19 cellular contexts compared by ENCODE assay signal in the genomic region with DNA sequence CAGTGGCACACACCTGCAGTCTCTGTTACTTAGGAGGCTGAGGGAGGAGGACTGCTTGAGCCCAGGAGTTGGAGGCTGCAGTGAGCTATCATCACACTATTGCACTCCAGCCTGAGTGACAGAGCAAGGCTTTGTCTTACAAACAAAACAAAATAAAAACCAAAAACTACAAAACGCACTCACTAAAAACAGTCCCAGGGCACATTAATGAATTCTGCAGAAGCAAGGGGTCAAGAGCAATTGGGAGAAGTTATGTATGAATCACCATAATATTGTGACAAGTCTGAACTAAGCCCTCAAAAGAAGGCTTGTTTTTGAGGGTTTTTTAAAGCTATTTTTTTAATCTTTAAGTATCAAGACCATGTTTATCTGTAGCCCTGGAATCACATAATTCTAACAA.
DNase-seq lines count a peak whose midpoint lies in the region; ATAC-seq and TF ChIP-seq lines count a peak whose summit lies in the region.
"Had no signal": no experiment of that assay in that cellular context is flagged by ENCODE, and none has a peak within 500 bp of the region (broad histone marks: within the 10 kb centered on the region; RNA-seq: fewer than 3 reads in every experiment).

No MANE protein-coding gene starts in this region.

- ATAC-seq in foreskin keratinocyte (peak; percentile 56), GM19324 (IDR thresholded peaks at IDR 0.05; ENCODE audit: low FRiP score, unreplicated experiment) (no peak), GM19467 (IDR thresholded peaks at IDR 0.05; ENCODE audit: unreplicated experiment) (no peak)

- in situ Hi-C loops in mammary epithelial cell (cut with MboI; ENCODE audit: low sequenced_read_pairs in 2 of 2): no loop called here

- no peak overlapping the region for H3K9ac ChIP-seq in mammary epithelial cell (ENCODE audit: insufficient read depth, low read length)

- intact Hi-C loops in MCF 10A (cut with micrococcal nuclease): no loop called here
- intact Hi-C loops in breast epithelium (cut with DNase I; ENCODE audit: low total_unique reads): no loop called here
- intact Hi-C loops in mammary epithelial cell (cut with micrococcal nuclease): no loop called here
- intact Hi-C loops in stomach (cut with DNase I; ENCODE audit: low total_unique reads): no loop called here

- CTCF ChIA-PET in MCF 10A (lab: Yijun Ruan, JAX) (interaction anchor here (0.7 to 1.1 kb wide), 2 partner anchors 23 to 160 kb away, joined by 3 to 5 read pairs; no protein-coding TSS in a partner anchor), mammary epithelial cell (lab: Charles Lee; ENCODE audit: low non-redundant PET) (no interaction called here)

- no TSS peak for BruUV-seq in MCF 10A (replicated peaks; lab: Mats Ljungman, UMichigan)
- no TSS peak for BruUV-seq in mammary epithelial cell (replicated peaks; lab: Mats Ljungman, UMichigan)

- TF ChIP-seq CTCF in MCF 10A (IDR thresholded peaks at IDR 0.05; ENCODE audit: unreplicated experiment) (no peak), breast epithelium (IDR thresholded peaks at IDR 0.05) (no peak), mammary epithelial cell (conservative IDR thresholded peaks at IDR 0.05 in 1 of 2, IDR thresholded peaks at IDR 0.05 in 1 of 2; ENCODE audit: extremely low read depth in 1 of 2, insufficient read depth in 1 of 2, low read depth in 1 of 2, low read length in 2 of 2) (no peak), foreskin keratinocyte (conservative IDR thresholded peaks at IDR 0.05) (no peak), stomach (IDR thresholded peaks at IDR 0.05) (no peak)

- H3K9me3 ChIP-seq in breast epithelium: no peaks in the 10 kb centered on the region
- H3K9me3 ChIP-seq in mammary epithelial cell (replicated peaks; ENCODE audit: insufficient read depth, low read length): no peaks in the 10 kb centered on the region
- no peaks in the 10 kb centered on the region for H3K9me3 ChIP-seq in stomach

- dilution Hi-C loops in mammary epithelial cell (cut with HindIII; ENCODE audit: low sequenced_read_pairs): no loop called here

- no peak for TF ChIP-seq EP300 in stomach (IDR thresholded peaks at IDR 0.05)

- TF ChIP-seq POLR2A in breast epithelium (IDR thresholded peaks at IDR 0.05): no peak
- TF ChIP-seq POLR2A in stomach (IDR thresholded peaks at IDR 0.05): no peak

- POLR2A ChIA-PET in MCF 10A (lab: Yijun Ruan, JAX): interaction anchor here (1.4 kb wide), 1 partner anchor 8 kb away, joined by 4 read pairs; no protein-coding TSS in a partner anchor

- peaks cover 16% of the 10 kb centered on the region for H3K4me1 Mint-ChIP-seq in MCF 10A (ENCODE audit: insufficient read depth, unreplicated experiment)

- H3K79me2 ChIP-seq in mammary epithelial cell (ENCODE audit: insufficient read depth, low read length): peaks cover 53% of the 10 kb centered on the region

- peak overlapping the region; percentile 54 for H3K4me2 ChIP-seq in mammary epithelial cell (ENCODE audit: insufficient read depth, low read depth, low read length)

- DNase-seq in MCF 10A (ENCODE audit: unreplicated experiment) (no peak), breast epithelium (ENCODE audit: low spot score in 2 of 2) (no peak), mammary epithelial cell (peak; percentile 37), foreskin keratinocyte (peak in 1 of 2 donors; percentile 33), stromal cell of bone marrow (ENCODE audit: low read depth) (peak; percentile 29), stomach (no peak)
- DNase-seq: Calu3; CD4-positive, alpha-beta T cell; Kasumi-1; NCI-H1417; NCI-H1930; NCI-H748 treated with DMSO at 0.1 percent for 48 hours; OCI-M1; SIG-M5 had no signal

- no peaks in the 10 kb centered on the region for H3K27me3 Mint-ChIP-seq in MCF 10A (ENCODE audit: insufficient read depth, unreplicated experiment)
- H3K27me3 Mint-ChIP-seq: B cell; CD4-positive, alpha-beta T cell; IgD-negative memory B cell had no signal

- H3K4me1 ChIP-seq in breast epithelium: no peaks in the 10 kb centered on the region
- peaks cover 9% of the 10 kb centered on the region for H3K4me1 ChIP-seq in mammary epithelial cell (ENCODE audit: insufficient read depth, low read length)
- H3K4me1 ChIP-seq in foreskin keratinocyte: peaks cover 11% of the 10 kb centered on the region
- peaks cover 0 to 52% (median 26%) of the 10 kb centered on the region in 4 donors for H3K4me1 ChIP-seq in stomach

- H3K27ac Mint-ChIP-seq in MCF 10A (ENCODE audit: low read depth, unreplicated experiment): peak overlapping the region; percentile 64
- H3K27ac Mint-ChIP-seq: B cell, IgD-negative memory B cell had no signal

- H4K20me1 ChIP-seq in mammary epithelial cell (ENCODE audit: insufficient read depth, low read length): no peaks in the 10 kb centered on the region

- H3K36me3 ChIP-seq in breast epithelium (no peaks in the 10 kb centered on the region), mammary epithelial cell (ENCODE audit: insufficient read depth, low read length) (no peaks in the 10 kb centered on the region), stomach (no peaks in the 10 kb centered on the region)

- H2AFZ ChIP-seq in mammary epithelial cell (ENCODE audit: low read depth, low read length): no peak overlapping the region

- H3K4me3 ChIP-seq in breast epithelium: no peak overlapping the region
- no peak overlapping the region for H3K4me3 ChIP-seq in mammary epithelial cell (replicated peaks in 1 of 3; ENCODE audit: insufficient read depth in 1 of 3, low read depth in 2 of 3, low read length in 3 of 3)
- H3K4me3 ChIP-seq in stomach: no peak overlapping the region

- whole genome bisulfite sequencing in mammary epithelial cell (ENCODE audit: low coverage, missing lambda C conversion rate): 92% methylated on average over 1 of the region's 1 CpG
- WGBS in stomach, 5 donors: 90 to 100% (median 95%) methylated on average over 1 of the region's 1 CpG

- no peaks in the 10 kb centered on the region for H3K27me3 ChIP-seq in breast epithelium
- H3K27me3 ChIP-seq in mammary epithelial cell (ENCODE audit: insufficient read depth, low read length): no peaks in the 10 kb centered on the region
- no peaks in the 10 kb centered on the region for H3K27me3 ChIP-seq in foreskin keratinocyte
- H3K27me3 ChIP-seq in stomach: no peaks in the 10 kb centered on the region

- H3K9me3 Mint-ChIP-seq in MCF 10A (ENCODE audit: unreplicated experiment): no peaks in the 10 kb centered on the region
- H3K9me3 Mint-ChIP-seq: CD4-positive, alpha-beta T cell; IgD-negative memory B cell had no signal

- H3K27ac ChIP-seq in breast epithelium: no peak overlapping the region
- no peak overlapping the region for H3K27ac ChIP-seq in mammary epithelial cell (ENCODE audit: insufficient read depth, low read depth, low read length)
- no peak overlapping the region for H3K27ac ChIP-seq in foreskin keratinocyte
- no peak overlapping the region for H3K27ac ChIP-seq in stomach
- H3K27ac ChIP-seq: 22Rv1 had no signal

- H3K4me3 Mint-ChIP-seq in MCF 10A (ENCODE audit: unreplicated experiment): no peak overlapping the region
- H3K4me3 Mint-ChIP-seq: B cell; CD4-positive, alpha-beta T cell; IgD-negative memory B cell had no signal

- no peaks in the 10 kb centered on the region for H3K36me3 Mint-ChIP-seq in MCF 10A (ENCODE audit: insufficient read depth, unreplicated experiment)

Comparison
In these comparisons a context has a peak if more than half of its experiments do, and no peak if none do; other contexts are left out.
1. DNase-seq: peak in mammary epithelial cell (single experiment) and stromal cell of bone marrow (single experiment); none in MCF 10A (single experiment), breast epithelium (0 of 2) and stomach (single experiment).